In the genomic region with DNA sequence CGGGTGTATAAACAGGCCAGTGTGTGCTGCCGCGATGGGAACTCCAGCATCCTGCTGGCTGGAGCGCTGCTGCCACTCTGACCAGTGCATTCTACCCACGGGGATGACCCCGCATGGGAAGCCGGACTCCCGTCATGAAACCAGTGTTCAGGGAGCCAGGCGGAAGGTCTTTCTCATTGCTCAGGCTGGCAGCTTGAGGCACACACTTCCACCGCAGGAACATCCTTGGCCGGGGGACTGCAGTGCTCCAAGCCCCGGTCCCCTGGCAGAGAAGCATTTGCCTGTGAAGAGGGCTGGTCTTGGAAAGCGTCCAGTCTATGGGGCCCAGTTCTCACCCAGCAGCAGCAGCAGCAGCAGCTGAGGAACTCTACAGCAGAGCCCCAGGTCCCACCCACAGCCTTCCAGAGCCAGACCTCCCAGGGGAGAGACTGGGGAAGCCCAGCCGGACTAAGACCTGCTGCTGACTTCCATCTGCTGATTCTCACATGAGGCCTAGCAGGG, we compare ENCODE assay signal across 11 cellular contexts.
DNase-seq lines count a peak whose midpoint lies in the region; ATAC-seq, FAIRE-seq and TF ChIP-seq lines count a peak whose summit lies in the region.
"Had no signal": no experiment of that assay in that cellular context is flagged by ENCODE, and none has a peak within 500 bp of the region (broad histone marks: within the 10 kb centered on the region; RNA-seq: fewer than 3 reads in every experiment).

No MANE protein-coding gene starts in this region.

- H3K9me3 ChIP-seq in kidney (ENCODE audit: control insufficient read depth in 1 of 2, low read length in 2 of 2) (peaks cover 3 to 9% of the 10 kb centered on the region in 2 donors), transverse colon (peaks cover 3 to 5% of the 10 kb centered on the region in 2 donors)

- no peak overlapping the region for H3K4me3 ChIP-seq in kidney (ENCODE audit: low read length in 2 of 2)
- H3K4me3 ChIP-seq in transverse colon, result no peak overlapping the region
- H3K4me3 ChIP-seq: breast epithelium had no signal

- no peak for TF ChIP-seq EP300 in transverse colon (IDR thresholded peaks at IDR 0.05; ENCODE audit: low read depth)

- FAIRE-seq in kidney (lab: Jason Lieb, UNC), result no peak
- FAIRE-seq in GM12892 (lab: Jason Lieb, UNC), result no peak

- H3K9ac ChIP-seq in kidney (ENCODE audit: low read length in 2 of 2), result no peak overlapping the region

- H3K9me3 Mint-ChIP-seq in Calu3 (ENCODE audit: low read depth, unreplicated experiment), result peaks cover 4% of the 10 kb centered on the region

- no peak overlapping the region for H3K4me3 Mint-ChIP-seq in Calu3 (ENCODE audit: low read depth, unreplicated experiment)

- H3K27me3 Mint-ChIP-seq in Calu3 (ENCODE audit: unreplicated experiment), result no peaks in the 10 kb centered on the region

- no peak for DNase-seq in Right ventricle myocardium superior
- DNase-seq in cardiac septum (ENCODE audit: low spot score), result no peak
- peak; percentile 31 for DNase-seq in amniotic epithelial cell (ENCODE audit: low read depth)
- peak; percentile 73 for DNase-seq in kidney
- DNase-seq in transverse colon, result peak; percentile 15
- no peak for DNase-seq in GM12892 (ENCODE audit: insufficient read length)
- no peak for DNase-seq in Calu3
- DNase-seq: H7 had no signal

- H3K27ac Mint-ChIP-seq in Calu3 (ENCODE audit: unreplicated experiment), result no peak overlapping the region

- H3K4me1 Mint-ChIP-seq in Calu3 (ENCODE audit: low read depth, unreplicated experiment), result no peaks in the 10 kb centered on the region

- BruUV-seq in Calu3 (replicated peaks; lab: Mats Ljungman, UMichigan), result no TSS peak

- TF ChIP-seq POLR2A in transverse colon (IDR thresholded peaks at IDR 0.05), result no peak
- no peak for TF ChIP-seq POLR2A in GM12892 (IDR thresholded peaks at IDR 0.05; ENCODE audit: low read depth, low read length)

- H3K27me3 ChIP-seq in transverse colon, result no peaks in the 10 kb centered on the region
- H3K27me3 ChIP-seq: breast epithelium had no signal

- in situ Hi-C loops in transverse colon (cut with MboI; ENCODE audit: low pct_ligation_motif_present in 1 of 4, low pct_unique_long_range_greater_than_20kb in 1 of 4, low sequenced_read_pairs in 3 of 4), result no loop called here

- ATAC-seq in Right ventricle myocardium superior (ENCODE audit: poor library complexity), result peak; percentile 29
- no peak for ATAC-seq in GM18861 (IDR thresholded peaks at IDR 0.05; ENCODE audit: unreplicated experiment)
- ATAC-seq: esophagus mucosa had no signal

- 69% methylated on average over 12 of the region's 14 CpGs; no CpG with 5 or more reads in 1 of the 2 donors for WGBS in transverse colon (ENCODE audit: low coverage in 1 of 2), 2 donors

- no peaks in the 10 kb centered on the region for H3K36me3 ChIP-seq in kidney (ENCODE audit: control insufficient read depth in 1 of 2, insufficient read depth in 2 of 2, low read length in 2 of 2)
- no peaks in the 10 kb centered on the region for H3K36me3 ChIP-seq in transverse colon
- H3K36me3 ChIP-seq: breast epithelium had no signal

- CTCF ChIA-PET in Calu3 (lab: Charles Lee), result interaction anchor here (0.6 kb wide), 1 partner anchor 730 kb away, joined by 5 read pairs; no protein-coding TSS in a partner anchor

- H3K4me1 ChIP-seq in kidney (ENCODE audit: control insufficient read depth in 1 of 2, insufficient read depth in 1 of 2, low read depth in 1 of 2, low read length in 2 of 2) (peaks cover 0 to 2% of the 10 kb centered on the region in 2 donors), transverse colon (peaks cover 9 to 44% (median 33%) of the 10 kb centered on the region in 4 donors)

- no peak overlapping the region for H3K27ac ChIP-seq in kidney (ENCODE audit: low read depth in 2 of 2, low read length in 2 of 2)
- peak overlapping the region; percentile 77 to 93 (median 84) for H3K27ac ChIP-seq in transverse colon

- TF ChIP-seq CTCF in kidney (IDR thresholded peaks at IDR 0.05; ENCODE audit: borderline replicate concordance, extremely low read depth, insufficient read depth) (no peak), transverse colon (IDR thresholded peaks at IDR 0.05) (no peak), Calu3 (IDR thresholded peaks at IDR 0.05; ENCODE audit: unreplicated experiment) (no peak)

- intact Hi-C loops in Right ventricle myocardium superior (cut with DNase I) (no loop called here), cardiac septum (cut with DNase I) (no loop called here), kidney (cut with DNase I) (no loop called here), transverse colon (cut with DNase I; ENCODE audit: low total_unique reads) (loop anchor here (10.0 kb wide), 1 partner anchor 236 kb away; a partner anchor contains a TSS), Calu3 (cut with micrococcal nuclease; ENCODE audit: unreplicated experiment) (no loop called here)

- H3K36me3 Mint-ChIP-seq in Calu3 (ENCODE audit: insufficient read depth, unreplicated experiment), result no peaks in the 10 kb centered on the region

Comparison
In these comparisons a context has a peak if more than half of its experiments do, and no peak if none do; other contexts are left out.
1. DNase-seq: peak in amniotic epithelial cell (single experiment), kidney (single experiment) and transverse colon (single experiment); none in Right ventricle myocardium superior (single experiment), cardiac septum (single experiment), GM12892 (single experiment) and Calu3 (single experiment).
2. H3K27ac ChIP-seq: peak in transverse colon (4 of 4); none in kidney (0 of 2).